ENCODE assay signal across 8 cellular contexts in genomic region chr1:27392096-27392777, GRCh38. TPM values are rescaled to one million over a fixed set of nuclear protein-coding genes. Genes with fewer than 3 reads are reported as not detected.
DNase-seq lines count a peak whose midpoint lies in the region; ATAC-seq and TF ChIP-seq lines count a peak whose summit lies in the region.

A gene with protein sequence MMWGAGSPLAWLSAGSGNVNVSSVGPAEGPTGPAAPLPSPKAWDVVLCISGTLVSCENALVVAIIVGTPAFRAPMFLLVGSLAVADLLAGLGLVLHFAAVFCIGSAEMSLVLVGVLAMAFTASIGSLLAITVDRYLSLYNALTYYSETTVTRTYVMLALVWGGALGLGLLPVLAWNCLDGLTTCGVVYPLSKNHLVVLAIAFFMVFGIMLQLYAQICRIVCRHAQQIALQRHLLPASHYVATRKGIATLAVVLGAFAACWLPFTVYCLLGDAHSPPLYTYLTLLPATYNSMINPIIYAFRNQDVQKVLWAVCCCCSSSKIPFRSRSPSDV (plus strand): TSS chr1:27392622. CDS start chr1:27393799, 1,177 bp downstream.

- DNase-seq in AG09319 (ENCODE audit: extremely low read depth, low read depth) (peak; percentile 66), NCI-H524 (lab: John Stamatoyannopoulos, UW) (peak; percentile 79 to 90), left lobe of liver (ENCODE audit: low spot score) (peak; percentile 73)
- peak; percentile 97 for DNase-seq in activated CD4-positive, alpha-beta T cell treated with anti-CD3 and anti-CD28 coated beads for 48 hours
- DNase-seq in stimulated activated CD4-positive, alpha-beta T cell treated with anti-CD3 and anti-CD28 coated beads, Interleukin-1b, Interleukin-23, amount 100 ng/mL, for 48 hours = peak; percentile 94

- peak within 1 kb of the TSS; percentile 54 for H3K27ac ChIP-seq in cingulate gyrus (ENCODE audit: low read depth, low read length)

- peak; percentile 67 for TF ChIP-seq CTCF in AG09319 (IDR thresholded peaks at IDR 0.05; ENCODE audit: low read depth, low read length)

- peak; percentile 77 for ATAC-seq in GM19023 (IDR thresholded peaks at IDR 0.05; ENCODE audit: unreplicated experiment)
- ATAC-seq in HG03439 (IDR thresholded peaks at IDR 0.05; ENCODE audit: unreplicated experiment) = peak; percentile 68
- ATAC-seq in left lobe of liver = peak; percentile 69

RNA-seq across cellular contexts. Expression of the gene that starts here (rescaled TPM):
- total RNA-seq in left lobe of liver = not detected

Comparison
In these comparisons a context has a peak if more than half of its experiments do, and no peak if none do; other contexts are left out.
1. Peak in every context shown above with its lines: DNase-seq, ATAC-seq and H3K27ac ChIP-seq.
2. Peak in DNase-seq and ATAC-seq in left lobe of liver; RNA of the gene not detected or under 1 TPM.